ENCODE assay signal across 22 cellular contexts in genomic region chr7:157545681-157546060, GRCh38.
"Had no signal": no experiment of that assay in that cellular context is flagged by ENCODE, and none has a peak within 500 bp of the region (broad histone marks: within the 10 kb centered on the region; RNA-seq: fewer than 3 reads in every experiment).

No MANE protein-coding gene starts in this region.

- DNase-seq: activated CD4-positive, alpha-beta T cell treated with anti-CD3 and anti-CD28 coated beads for 4 hours; activated CD8-positive, alpha-beta T cell treated with anti-CD3 and anti-CD28 coated beads for 36 hours; activated naive CD4-positive, alpha-beta T cell treated with Interleukin-2 at 50 U/mL for 16 hours; activated T-cell treated with anti-CD3 and anti-CD28 coated beads, Interleukin-2, amount 50 U/mL, for 72 hours; IMR-90; KBM-7; NCI-H1048; NCI-H146; NCI-H187 treated with DMSO at 0.1 percent for 48 hours; NCI-H2171 treated with DMSO at 0.1 percent for 48 hours; NCI-H345; NCI-H510A; NCI-H526 treated with DMSO at 0.1 percent for 48 hours; NK-92 treated with Interleukin-12 subunit alpha and Interleukin-12 subunit beta, amount 100 ng/mL, for 24 hours; SHP77 treated with DMSO at 0.1 percent for 48 hours had no signal

- H3K9me3 ChIP-seq: Peyer's patch had no signal

- H3K27ac Mint-ChIP-seq: activated CD8-positive, alpha-beta T cell treated with anti-CD3 and anti-CD28 coated beads for 36 hours; activated T-helper 2 cell treated with anti-CD3 and anti-CD28 coated beads, Interferon-gamma antibody, Interleukin-2, Interleukin-4, amounts not matched to agents 10 μg/mL and 5 μg/mL and 100 μg/mL, durations not matched to agents 14 hours and 24 hours and 36 hours; T-helper 1 cell treated with Interleukin-12 subunit alpha and Interleukin-12 subunit beta and Interleukin-4 antibody, amounts not matched to agents 30 μg/mL and 1 μg/mL, for 36 hours had no signal

- H3K4me1 ChIP-seq: Peyer's patch had no signal

- H3K4me3 Mint-ChIP-seq: activated CD8-positive, alpha-beta T cell treated with anti-CD3 and anti-CD28 coated beads for 36 hours; activated naive CD8-positive, alpha-beta T cell; activated T-cell treated with anti-CD3 and anti-CD28 coated beads, Interleukin-2, amount 50 U/mL, for 72 hours; brain; T-helper 1 cell treated with Interleukin-12 subunit alpha and Interleukin-12 subunit beta and Interleukin-4 antibody, amounts not matched to agents 30 μg/mL and 1 μg/mL, for 36 hours had no signal

- ATAC-seq: activated CD4-positive, CD25-positive, alpha-beta regulatory T cell treated with anti-CD3 and anti-CD28 coated beads, Interleukin-2, amount 50 U/mL, for 24 hours; activated CD8-positive, alpha-beta T cell treated with anti-CD3 and anti-CD28 coated beads for 36 hours; activated T-cell treated with anti-CD3 and anti-CD28 coated beads, Interleukin-2, amount 50 U/mL, for 72 hours had no signal

- H3K27me3 Mint-ChIP-seq: activated CD8-positive, alpha-beta T cell treated with anti-CD3 and anti-CD28 coated beads for 36 hours; activated naive CD8-positive, alpha-beta T cell had no signal

- H3K27me3 ChIP-seq: Peyer's patch had no signal

- H3K9me3 Mint-ChIP-seq: activated CD8-positive, alpha-beta T cell treated with anti-CD3 and anti-CD28 coated beads for 36 hours; T-helper 1 cell treated with Interleukin-12 subunit alpha and Interleukin-12 subunit beta and Interleukin-4 antibody, amounts not matched to agents 30 μg/mL and 1 μg/mL, for 36 hours had no signal

- H3K4me3 ChIP-seq: Peyer's patch had no signal

- H3K36me3 ChIP-seq: Peyer's patch had no signal

- H3K27ac ChIP-seq: Peyer's patch, RWPE1 had no signal
